ENCODE assay signal across 1 cellular context in the genomic region with DNA sequence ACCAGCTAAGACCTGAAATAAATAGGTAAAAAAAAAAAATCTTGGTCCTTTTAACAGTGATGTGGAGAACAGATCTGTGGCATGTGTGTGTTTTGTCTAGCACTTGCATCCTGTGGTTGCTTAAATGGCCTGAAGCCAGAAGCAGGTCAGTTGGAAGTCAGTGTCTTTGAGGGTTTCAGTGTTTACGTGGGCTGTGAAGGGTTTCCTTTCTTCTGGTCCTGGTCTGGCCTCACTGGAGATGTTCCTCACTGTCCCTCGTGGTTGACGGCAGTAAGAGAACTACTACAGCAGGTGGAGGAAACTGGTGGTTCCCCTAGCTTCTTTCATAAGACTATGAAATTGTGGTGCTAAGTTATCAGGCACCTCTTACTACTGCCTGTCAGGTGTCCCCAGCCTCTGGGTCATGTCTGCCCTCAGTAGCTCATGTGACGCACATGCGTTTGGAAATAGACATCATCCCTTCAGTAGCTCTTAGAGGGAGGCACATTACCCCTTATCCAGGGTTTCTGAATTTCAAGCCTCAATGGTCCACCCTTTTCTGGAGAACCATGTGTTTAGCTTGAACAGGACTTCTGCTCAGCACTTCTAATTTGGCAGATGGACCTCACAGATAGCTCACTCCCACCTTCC.
TF ChIP-seq lines count a peak whose summit lies in the region.

No MANE protein-coding gene starts in this region.

TF ChIP-seq in HepG2, 621 proteins besides CTCF, POLR2A, EP300 and RAD21 (continued from another document):
- TF ChIP-seq KDM5A (IDR thresholded peaks at IDR 0.05; ENCODE audit: borderline replicate concordance, low read length) = no peak
- TF ChIP-seq SOX5 (CRISPR knock-in tag; IDR thresholded peaks at IDR 0.05; ENCODE audit: borderline replicate concordance) = no peak
